In the genomic region with DNA sequence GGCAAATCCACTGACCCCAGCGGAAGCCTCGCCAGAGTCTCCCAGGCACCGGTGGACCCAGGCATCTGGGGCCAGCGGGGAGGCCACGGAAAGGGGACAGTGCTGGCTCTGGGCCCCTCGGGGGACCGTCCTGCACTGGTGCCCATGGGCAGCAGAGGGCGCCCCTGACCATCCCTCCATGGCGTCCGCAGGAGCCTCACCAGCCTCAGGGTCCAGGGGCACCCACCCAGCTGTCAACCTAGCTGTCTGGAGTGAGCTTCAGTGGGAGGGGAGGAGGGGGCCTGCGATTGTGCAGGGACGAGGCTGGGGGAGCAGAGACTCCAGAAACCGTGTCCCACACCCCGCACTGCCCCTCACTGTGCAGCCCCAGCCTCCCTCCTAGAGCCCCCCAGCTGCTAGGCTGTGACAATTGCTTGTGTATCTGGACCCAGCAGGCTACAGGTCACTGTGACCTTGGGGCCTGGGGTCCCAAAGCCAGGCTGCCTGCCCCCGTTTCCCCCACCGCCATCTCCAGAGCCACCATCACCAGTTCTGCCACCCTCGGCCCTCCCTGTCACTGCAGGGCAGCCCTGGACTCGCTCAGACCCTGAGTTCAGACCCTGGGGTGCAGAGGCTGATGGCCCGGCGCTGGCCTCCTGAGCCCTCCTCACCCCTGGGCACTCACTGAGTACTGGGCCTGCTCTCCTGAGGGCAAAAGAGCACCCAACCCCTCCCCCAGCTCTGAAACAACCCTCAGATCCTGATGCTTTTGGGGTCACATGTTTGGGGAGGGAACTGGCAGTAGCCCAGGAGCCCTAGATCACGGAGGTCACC, we compare ENCODE assay signal across 9 cellular contexts. TPM values are rescaled to one million over a fixed set of nuclear protein-coding genes. Genes with fewer than 3 reads are reported as not detected.
DNase-seq lines count a peak whose midpoint lies in the region; ATAC-seq and TF ChIP-seq lines count a peak whose summit lies in the region.
"Had no signal": no experiment of that assay in that cellular context is flagged by ENCODE, and none has a peak within 500 bp of the region (broad histone marks: within the 10 kb centered on the region; RNA-seq: fewer than 3 reads in every experiment).

No MANE protein-coding gene starts in this region.

- POLR2A ChIA-PET in Panc1 (lab: Charles Lee): no interaction called here

- H3K4me3 ChIP-seq in Panc1 (ENCODE audit: low read depth in 2 of 2, low read length in 2 of 2) (no peak overlapping the region), ascending aorta (no peak overlapping the region)

- no peaks in the 10 kb centered on the region for H3K36me3 ChIP-seq in Panc1 (ENCODE audit: control insufficient read depth, insufficient read depth, low read length)
- H3K36me3 ChIP-seq in ascending aorta: no peaks in the 10 kb centered on the region

- H3K27ac ChIP-seq in Panc1 (ENCODE audit: low read length): no peak overlapping the region
- H3K27ac ChIP-seq in ascending aorta: peak overlapping the region; percentile 98 to 99

- BruUV-seq in Panc1 (replicated peaks; lab: Mats Ljungman, UMichigan): no TSS peak

- DNase-seq in activated CD4-positive, alpha-beta T cell treated with anti-CD3 and anti-CD28 coated beads for 24 hours (ENCODE audit: low read depth in 2 of 2): peak; percentile 29 to 36
- DNase-seq in activated CD4-positive, alpha-beta T cell treated with anti-CD3 and anti-CD28 coated beads for 1 hour: no peak
- DNase-seq in Panc1 (ENCODE audit: low read depth, low spot score) (no peak), ascending aorta (ENCODE audit: low spot score in 2 of 2) (peak in 1 of 2 donors; percentile 79), immature natural killer cell (peak in 2 of 3 donors; percentile 29 to 42), NCI-H774 (lab: John Stamatoyannopoulos, UW) (no peak)
- peak; percentile 64 to 70 for DNase-seq in stimulated activated CD4-positive, alpha-beta T cell treated with anti-CD3 and anti-CD28 coated beads, Interleukin-2, amount 100 ng/mL, for 24 hours

- peaks cover 13 to 21% (median 21%) of the 10 kb centered on the region in 3 donors for H3K27me3 Mint-ChIP-seq in immature natural killer cell (ENCODE audit: low read depth in 3 of 3)

- H3K9me3 ChIP-seq in Panc1 (ENCODE audit: control insufficient read depth, insufficient read depth, low read depth, low read length): no peaks in the 10 kb centered on the region
- H3K9me3 ChIP-seq in ascending aorta: no peaks in the 10 kb centered on the region

- H3K27ac Mint-ChIP-seq in immature natural killer cell: no peak overlapping the region
- H3K27ac Mint-ChIP-seq: dendritic cell treated with granulocyte-macrophage colony-stimulating factor and Interleukin-4, amounts not matched to agents 40 ng/mL and 50 ng/mL, for 4 days had no signal

- CTCF ChIA-PET in Panc1 (lab: Charles Lee): interaction anchor here (0.6 to 1.9 kb wide), 2 partner anchors 168 to 172 kb away, joined by 4 to 6 read pairs; no protein-coding TSS in a partner anchor

- ATAC-seq in Panc1 (peak; percentile 84), GM18519 (IDR thresholded peaks at IDR 0.05; ENCODE audit: low FRiP score, unreplicated experiment) (no peak)

- H3K9me3 Mint-ChIP-seq in immature natural killer cell: no peaks in the 10 kb centered on the region
- H3K9me3 Mint-ChIP-seq: dendritic cell treated with granulocyte-macrophage colony-stimulating factor and Interleukin-4, amounts not matched to agents 40 ng/mL and 50 ng/mL, for 4 days had no signal

- intact Hi-C loops in Panc1 (cut with micrococcal nuclease; ENCODE audit: unreplicated experiment): loop anchor here (5.0 kb wide), 1 partner anchor 131 kb away; no protein-coding TSS in a partner anchor
- intact Hi-C loops in ascending aorta (cut with DNase I): loop anchor here (1.0 to 10.0 kb wide), 3 partner anchors 139 to 314 kb away; a partner anchor contains a TSS

- no peaks in the 10 kb centered on the region for H3K36me3 Mint-ChIP-seq in immature natural killer cell

- in situ Hi-C loops in Panc1 (cut with HindIII; ENCODE audit: low pct_unique_long_range_greater_than_20kb, low sequenced_read_pairs): no loop called here

- TF ChIP-seq CTCF in Panc1 (IDR thresholded peaks at IDR 0.05): peak; percentile 93
- peak; percentile 92 to 97 (median 95) for TF ChIP-seq CTCF in ascending aorta (IDR thresholded peaks at IDR 0.05)

- peaks cover 3% of the 10 kb centered on the region; the same call in 1 of the 2 replicates for H3K4me1 ChIP-seq in Panc1 (ENCODE audit: control insufficient read depth, insufficient read depth, low read length)
- peaks cover 33 to 41% of the 10 kb centered on the region in 2 donors for H3K4me1 ChIP-seq in ascending aorta

- no peak overlapping the region for H3K4me3 Mint-ChIP-seq in immature natural killer cell
- H3K4me3 Mint-ChIP-seq: dendritic cell treated with granulocyte-macrophage colony-stimulating factor and Interleukin-4, amounts not matched to agents 40 ng/mL and 50 ng/mL, for 4 days had no signal

- peaks cover 18 to 23% of the 10 kb centered on the region in 2 donors for H3K4me1 Mint-ChIP-seq in immature natural killer cell

- H3K27me3 ChIP-seq in Panc1 (ENCODE audit: control insufficient read depth, insufficient read depth, low read length): no peaks in the 10 kb centered on the region
- no peaks in the 10 kb centered on the region for H3K27me3 ChIP-seq in ascending aorta

RNA-seq across cellular contexts. Expression of a gene that starts 10.7 kb away (rescaled TPM):
- total RNA-seq in Panc1 (2021; ENCODE audit: unreplicated experiment) (34.2 TPM), ascending aorta (1,564 TPM)
- 36.0 TPM for polyA plus RNA-seq in Panc1 (2012; ENCODE audit: insufficient read length)
- polyA plus RNA-seq in immature natural killer cell: under 1 TPM in 2 of 3 donors, not detected in 1; 0.17 to 0.18 TPM

Comparison
In these comparisons a context has a peak if more than half of its experiments do, and no peak if none do; other contexts are left out.
1. DNase-seq: peak in activated CD4-positive, alpha-beta T cell treated with anti-CD3 and anti-CD28 coated beads for 24 hours (2 of 2), immature natural killer cell (2 of 3) and stimulated activated CD4-positive, alpha-beta T cell treated with anti-CD3 and anti-CD28 coated beads, Interleukin-2, amount 100 ng/mL, for 24 hours (2 of 2); none in activated CD4-positive, alpha-beta T cell treated with anti-CD3 and anti-CD28 coated beads for 1 hour (single experiment), Panc1 (single experiment) and NCI-H774 (single experiment).
2. RNA of a gene that starts 10.7 kb away (total RNA-seq): 1,564 TPM in ascending aorta (single experiment); 34.2 TPM in Panc1 (single experiment); every median in the first group is over 10 times any median in the second.